Comparison of ENCODE assay signal across 8 cellular contexts in genomic region chr12:124518051-124518932, GRCh38. TPM values are rescaled to one million over a fixed set of nuclear protein-coding genes. Genes with fewer than 3 reads are reported as not detected.
DNase-seq lines count a peak whose midpoint lies in the region; ATAC-seq, FAIRE-seq and TF ChIP-seq lines count a peak whose summit lies in the region.

No MANE protein-coding gene starts in this region.

- no peak for TF ChIP-seq CTCF in astrocyte of the cerebellum (IDR thresholded peaks at IDR 0.05; ENCODE audit: low read depth, low read length, missing control alignments)
- no peak for TF ChIP-seq CTCF in left ventricle myocardium inferior (IDR thresholded peaks at IDR 0.05; ENCODE audit: borderline replicate concordance)

- peak; percentile 99 for DNase-seq in NCI-H2196 (lab: John Stamatoyannopoulos, UW; ENCODE audit: unreplicated experiment)
- peak; percentile 99 for DNase-seq in astrocyte of the cerebellum (ENCODE audit: low read depth)
- DNase-seq in left ventricle myocardium inferior: peak; percentile 99
- DNase-seq in pulmonary artery endothelial cell (ENCODE audit: low read depth, low spot score): peak; percentile 97
- DNase-seq in UCSD-AML1 (lab: John Stamatoyannopoulos, UW; ENCODE audit: unreplicated experiment): no peak
- no peak for DNase-seq in NK-92 treated with Interleukin-12 subunit alpha and Interleukin-12 subunit beta, amount 100 ng/mL, for 24 hours (lab: John Stamatoyannopoulos, UW)

- ATAC-seq in GM21737 (IDR thresholded peaks at IDR 0.05; ENCODE audit: unreplicated experiment): no peak

- H3K27ac ChIP-seq in left ventricle myocardium inferior (replicated peaks): peak overlapping the region; percentile 100

- peak overlapping the region; percentile 56 for H3K4me3 ChIP-seq in astrocyte of the cerebellum (ENCODE audit: low read depth, low read length)
- H3K4me3 ChIP-seq in left ventricle myocardium inferior: peak overlapping the region; percentile 69

- intact Hi-C loops in left ventricle myocardium inferior (cut with micrococcal nuclease): no loop called here

- no peaks in the 10 kb centered on the region for H3K27me3 ChIP-seq in left ventricle myocardium inferior (ENCODE audit: low read depth)

- H3K4me1 ChIP-seq in left ventricle myocardium inferior: peaks cover 99% of the 10 kb centered on the region

- H3K9me3 ChIP-seq in left ventricle myocardium inferior (replicated peaks): no peaks in the 10 kb centered on the region

- in situ Hi-C loops in astrocyte of the cerebellum (cut with HindIII; ENCODE audit: low sequenced_read_pairs): no loop called here

- H3K36me3 ChIP-seq in left ventricle myocardium inferior: no peaks in the 10 kb centered on the region

- FAIRE-seq in G401.6 (lab: Jason Lieb, UNC): peak; percentile 87

RNA-seq across cellular contexts. Expression of gene NCOR2, which starts 49.1 kb away (rescaled TPM):
- total RNA-seq in left ventricle myocardium inferior (152 TPM), pulmonary artery endothelial cell (37.2 and 43.5 TPM in 2 replicates)

Comparison
In these comparisons a context has a peak if more than half of its experiments do, and no peak if none do; other contexts are left out.
1. DNase-seq: peak in NCI-H2196 (single experiment), astrocyte of the cerebellum (single experiment), left ventricle myocardium inferior (single experiment) and pulmonary artery endothelial cell (single experiment); none in UCSD-AML1 (single experiment) and NK-92 treated with Interleukin-12 subunit alpha and Interleukin-12 subunit beta, amount 100 ng/mL, for 24 hours (single experiment).